8 cellular contexts compared by ENCODE assay signal in the genomic region with DNA sequence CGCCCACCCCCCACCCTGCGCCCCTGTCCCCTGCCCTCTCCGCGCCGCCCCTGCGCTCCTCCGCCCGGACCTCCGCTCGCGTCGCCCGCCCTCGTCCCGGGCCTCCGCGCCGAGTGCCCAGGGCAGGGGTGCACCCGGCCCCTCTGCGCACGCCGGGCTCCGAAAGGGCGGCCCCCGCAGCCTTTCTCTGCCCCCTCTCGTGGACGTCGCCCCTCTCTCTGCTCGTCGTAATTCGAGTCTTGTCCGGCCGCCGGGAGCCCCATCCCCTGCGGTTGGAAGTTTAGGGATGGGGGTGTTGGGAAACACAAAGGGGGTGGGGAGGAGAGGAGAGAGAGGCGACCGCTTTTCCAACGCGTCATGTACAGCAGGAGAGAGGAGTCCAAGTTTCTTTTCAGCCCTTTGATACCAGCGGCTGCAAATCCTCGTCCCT. TPM values are rescaled to one million over a fixed set of nuclear protein-coding genes. Genes with fewer than 3 reads are reported as not detected.
DNase-seq lines count a peak whose midpoint lies in the region; ATAC-seq and TF ChIP-seq lines count a peak whose summit lies in the region.

No MANE protein-coding gene starts in this region.

- H4K20me1 ChIP-seq in neural progenitor cell (ENCODE audit: low read depth), result peaks cover 48% of the 10 kb centered on the region

- intact Hi-C loops in CD4-positive, alpha-beta memory T cell (cut with micrococcal nuclease), result loop anchor here (1.0 kb wide), 1 partner anchor 441 kb away; the partner anchor contains the start of genes TAF5L and URB2

- peak overlapping the region; percentile 87 to 94 (median 90) for H3K4me3 Mint-ChIP-seq in CD4-positive, alpha-beta memory T cell
- H3K4me3 Mint-ChIP-seq in activated CD4-positive, alpha-beta memory T cell treated with anti-CD3 and anti-CD28 coated beads, Interleukin-2, amount 10 ng/mL, durations not matched to agents 7 days and 5 days, result peak overlapping the region; percentile 85
- peak overlapping the region; percentile 93 for H3K4me3 Mint-ChIP-seq in neural progenitor cell

- no peaks in the 10 kb centered on the region for H3K27me3 Mint-ChIP-seq in CD4-positive, alpha-beta memory T cell
- H3K27me3 Mint-ChIP-seq in activated CD4-positive, alpha-beta memory T cell treated with anti-CD3 and anti-CD28 coated beads, Interleukin-2, amount 10 ng/mL, durations not matched to agents 7 days and 5 days, result no peaks in the 10 kb centered on the region
- peaks cover 7% of the 10 kb centered on the region for H3K27me3 Mint-ChIP-seq in neural progenitor cell (ENCODE audit: insufficient read depth, low read depth)

- H3K9me3 Mint-ChIP-seq in CD4-positive, alpha-beta memory T cell, result peaks cover 0 to 4% (median 0%) of the 10 kb centered on the region in 8 donors
- peaks cover 2% of the 10 kb centered on the region for H3K9me3 Mint-ChIP-seq in activated CD4-positive, alpha-beta memory T cell treated with anti-CD3 and anti-CD28 coated beads, Interleukin-2, amount 10 ng/mL, durations not matched to agents 7 days and 5 days
- peaks cover 6% of the 10 kb centered on the region for H3K9me3 Mint-ChIP-seq in neural progenitor cell

- peak overlapping the region; percentile 13 to 85 (median 77) for H3K27ac Mint-ChIP-seq in CD4-positive, alpha-beta memory T cell
- H3K27ac Mint-ChIP-seq in activated CD4-positive, alpha-beta memory T cell treated with anti-CD3 and anti-CD28 coated beads, Interleukin-2, amount 10 ng/mL, durations not matched to agents 7 days and 5 days, result peak overlapping the region; percentile 73
- peak overlapping the region; percentile 47 for H3K27ac Mint-ChIP-seq in neural progenitor cell

- H3K4me2 ChIP-seq in neural progenitor cell, result peak overlapping the region; percentile 91

- no peak overlapping the region for H3K9ac ChIP-seq in neural progenitor cell

- peaks cover 47% of the 10 kb centered on the region for H3K79me2 ChIP-seq in neural progenitor cell (ENCODE audit: low read depth)

- H3K27me3 ChIP-seq in CD4-positive, alpha-beta memory T cell (ENCODE audit: insufficient read depth, low read length), result no peaks in the 10 kb centered on the region
- H3K27me3 ChIP-seq in neural progenitor cell, result peaks cover 17% of the 10 kb centered on the region

- H3K4me1 Mint-ChIP-seq in CD4-positive, alpha-beta memory T cell, result peaks cover 24 to 35% (median 28%) of the 10 kb centered on the region in 4 donors
- H3K4me1 Mint-ChIP-seq in activated CD4-positive, alpha-beta memory T cell treated with anti-CD3 and anti-CD28 coated beads, Interleukin-2, amount 10 ng/mL, durations not matched to agents 7 days and 5 days, result peaks cover 23% of the 10 kb centered on the region
- H3K4me1 Mint-ChIP-seq in neural progenitor cell, result peaks cover 40% of the 10 kb centered on the region

- no peaks in the 10 kb centered on the region for H3K9me3 ChIP-seq in CD4-positive, alpha-beta memory T cell (ENCODE audit: control insufficient read depth in 1 of 2, low read length in 2 of 2)
- peaks cover 3% of the 10 kb centered on the region for H3K9me3 ChIP-seq in neural progenitor cell (ENCODE audit: low read depth)

- peak overlapping the region; percentile 50 to 74 for H3K4me3 ChIP-seq in CD4-positive, alpha-beta memory T cell (ENCODE audit: low read length in 2 of 2)
- H3K4me3 ChIP-seq in fibroblast of villous mesenchyme (ENCODE audit: low read depth, low read length) (peak overlapping the region; percentile 90), neural progenitor cell (peak overlapping the region; percentile 99)

- peaks cover 0 to 6% of the 10 kb centered on the region in 2 donors for H3K36me3 Mint-ChIP-seq in CD4-positive, alpha-beta memory T cell
- no peaks in the 10 kb centered on the region for H3K36me3 Mint-ChIP-seq in activated CD4-positive, alpha-beta memory T cell treated with anti-CD3 and anti-CD28 coated beads, Interleukin-2, amount 10 ng/mL, durations not matched to agents 7 days and 5 days (ENCODE audit: low read depth)
- no peaks in the 10 kb centered on the region for H3K36me3 Mint-ChIP-seq in neural progenitor cell

- peak overlapping the region; percentile 50 for H3K27ac ChIP-seq in CD4-positive, alpha-beta memory T cell (ENCODE audit: low read depth, low read length)
- peak overlapping the region; percentile 88 for H3K27ac ChIP-seq in neural progenitor cell

- H3F3A ChIP-seq in neural progenitor cell (ENCODE audit: low read depth), result peaks cover 38% of the 10 kb centered on the region

- peak; percentile 20 for ATAC-seq in HG03571 (IDR thresholded peaks at IDR 0.05; ENCODE audit: unreplicated experiment)

- H3K36me3 ChIP-seq in CD4-positive, alpha-beta memory T cell (ENCODE audit: insufficient read depth, low read length), result no peaks in the 10 kb centered on the region
- H3K36me3 ChIP-seq in neural progenitor cell, result no peaks in the 10 kb centered on the region

- CTCF ChIA-PET in CD4-positive, alpha-beta memory T cell (lab: Charles Lee; ENCODE audit: partially characterized antibody), result interaction anchor here (1.0 kb wide), 1 partner anchor 42 kb away, joined by 3 read pairs; no protein-coding TSS in a partner anchor
- CTCF ChIA-PET in activated CD4-positive, alpha-beta memory T cell treated with anti-CD3 and anti-CD28 coated beads, Interleukin-2, amount 10 ng/mL, durations not matched to agents 7 days and 5 days (lab: Charles Lee), result no interaction called here

- peak overlapping the region; percentile 94 for H2AFZ ChIP-seq in neural progenitor cell (replicated peaks)

- H3K4me1 ChIP-seq in CD4-positive, alpha-beta memory T cell (ENCODE audit: insufficient read depth, low read length), result peaks cover 21% of the 10 kb centered on the region
- H3K4me1 ChIP-seq in neural progenitor cell, result peaks cover 22% of the 10 kb centered on the region

- DNase-seq in CD4-positive, alpha-beta memory T cell, result peak in 1 of 5 donors; percentile 26
- DNase-seq in GM19238 (ENCODE audit: insufficient read length, low spot score) (peak; percentile 34), fibroblast of villous mesenchyme (ENCODE audit: low read depth) (peak; percentile 66), neural progenitor cell (ENCODE audit: low spot score) (peak; percentile 67), T1000 (lab: John Stamatoyannopoulos, UW) (no peak), GDM1 (lab: John Stamatoyannopoulos, UW) (no peak)
- no peak for DNase-seq in activated CD4-positive, alpha-beta memory T cell treated with anti-CD3 and anti-CD28 coated beads, Interleukin-2, amount 10 ng/mL, durations not matched to agents 7 days and 5 days

- no peak for TF ChIP-seq CTCF in fibroblast of villous mesenchyme (IDR thresholded peaks at IDR 0.05; ENCODE audit: insufficient read depth, low read depth, low read length)
- TF ChIP-seq CTCF in neural progenitor cell (IDR thresholded peaks at IDR 0.05), result peak; percentile 5

- POLR2A ChIA-PET in CD4-positive, alpha-beta memory T cell (lab: Charles Lee; ENCODE audit: partially characterized antibody), result interaction anchor here (1.0 to 1.7 kb wide), 5 partner anchors 9 to 559 kb away, joined by 3 to 8 read pairs (median 4); partner anchors contain the start of genes ABCB10 and NUP133
- POLR2A ChIA-PET in activated CD4-positive, alpha-beta memory T cell treated with anti-CD3 and anti-CD28 coated beads, Interleukin-2, amount 10 ng/mL, durations not matched to agents 7 days and 5 days (lab: Charles Lee), result interaction anchor here (1.0 kb wide), 1 partner anchor 37 kb away, joined by 5 read pairs; no protein-coding TSS in a partner anchor

RNA-seq across cellular contexts. Expression of gene GALNT2, which starts 0.4 kb away (rescaled TPM):
- 10 to 100 TPM; 18.9 to 20.9 TPM for total RNA-seq in CD4-positive, alpha-beta memory T cell
- 10 to 100 TPM; 11.5 to 12.6 TPM for polyA plus RNA-seq in CD4-positive, alpha-beta memory T cell
- 10 to 100 TPM; 18.7 to 19.1 TPM for total RNA-seq in activated CD4-positive, alpha-beta memory T cell treated with anti-CD3 and anti-CD28 coated beads, Interleukin-2, amount 10 ng/mL, durations not matched to agents 7 days and 5 days
- total RNA-seq in fibroblast of villous mesenchyme (67.0 and 69.5 TPM in 2 replicates), neural progenitor cell (ENCODE audit: low replicate concordance) (37.6 and 61.4 TPM in 2 replicates)

Comparison
In these comparisons a context has a peak if more than half of its experiments do, and no peak if none do; other contexts are left out.
1. DNase-seq: peak in GM19238 (single experiment), fibroblast of villous mesenchyme (single experiment) and neural progenitor cell (single experiment); none in activated CD4-positive, alpha-beta memory T cell treated with anti-CD3 and anti-CD28 coated beads, Interleukin-2, amount 10 ng/mL, durations not matched to agents 7 days and 5 days (single experiment), T1000 (single experiment) and GDM1 (single experiment).
2. Peak in every context shown above with its lines, with median percentiles within 50 percentile points of each other: H3K4me3 ChIP-seq, H3K27ac Mint-ChIP-seq and H3K4me3 Mint-ChIP-seq.